In genomic region chr10:24929056-24929544, GRCh38 we compare ENCODE assay signal across 12 cellular contexts.
A peak's percentile ranks its signal among the peaks of the same experiment; 100 is the strongest.
DNase-seq lines count a peak whose midpoint lies in the region; ATAC-seq and TF ChIP-seq lines count a peak whose summit lies in the region.
"Had no signal": no experiment of that assay in that cellular context is flagged by ENCODE, and none has a peak within 500 bp of the region (broad histone marks: within the 10 kb centered on the region; RNA-seq: fewer than 3 reads in every experiment).

No MANE protein-coding gene starts in this region.

- no peak overlapping the region for H3K9ac ChIP-seq in parathyroid adenoma

- TF ChIP-seq CTCF in parathyroid adenoma (IDR thresholded peaks at IDR 0.05), result no peak

- H3K27me3 ChIP-seq in parathyroid adenoma (ENCODE audit: control insufficient read depth, insufficient read depth, low read length), result no peaks in the 10 kb centered on the region
- H3K27me3 ChIP-seq: SJSA1 had no signal

- H2AFZ ChIP-seq in parathyroid adenoma, result peak overlapping the region; percentile 47

- ATAC-seq in HG02981 (IDR thresholded peaks at IDR 0.05; ENCODE audit: unreplicated experiment) (peak; percentile 49), GM18519 (IDR thresholded peaks at IDR 0.05; ENCODE audit: low FRiP score, unreplicated experiment) (no peak)
- no peak for ATAC-seq in activated CD4-positive, CD25-positive, alpha-beta regulatory T cell treated with anti-CD3 and anti-CD28 coated beads, Interleukin-2, amount 50 U/mL, for 24 hours
- ATAC-seq: activated naive CD4-positive, alpha-beta T cell treated with anti-CD3 and anti-CD28 coated beads, Interleukin-2, amount 50 U/mL, for 72 hours had no signal

- H3K4me3 ChIP-seq in parathyroid adenoma (ENCODE audit: low read depth, low read length), result no peak overlapping the region
- H3K4me3 ChIP-seq: SJSA1 had no signal

- no peaks in the 10 kb centered on the region for H3K36me3 ChIP-seq in parathyroid adenoma (ENCODE audit: control insufficient read depth, insufficient read depth, low read length)
- H3K36me3 ChIP-seq: SJSA1 had no signal

- no peaks in the 10 kb centered on the region for H3K79me2 ChIP-seq in parathyroid adenoma

- no peaks in the 10 kb centered on the region for H3K9me3 ChIP-seq in parathyroid adenoma (ENCODE audit: control insufficient read depth, low read length)
- H3K9me3 ChIP-seq: SJSA1 had no signal

- peaks cover 20% of the 10 kb centered on the region for H3K4me1 ChIP-seq in parathyroid adenoma
- H3K4me1 ChIP-seq: SJSA1 had no signal

- no peak overlapping the region for H3K4me2 ChIP-seq in parathyroid adenoma (ENCODE audit: low read length)

- peak overlapping the region; percentile 88 for H3K27ac ChIP-seq in parathyroid adenoma
- H3K27ac ChIP-seq: SJSA1 had no signal

- DNase-seq in GM04503 (ENCODE audit: low read depth), result peak; percentile 63
- DNase-seq in brain pericyte (ENCODE audit: low read depth, low spot score), result peak; percentile 90
- no peak for DNase-seq in stimulated activated CD4-positive, alpha-beta T cell treated with anti-CD3 and anti-CD28 coated beads, Interleukin-2, amount 100 ng/mL, for 24 hours
- DNase-seq: activated CD4-positive, alpha-beta T cell treated with anti-CD3 and anti-CD28 coated beads, Interleukin-2, amount 50 U/mL, for 1 hour; DMS79 treated with DMSO at 0.1 percent for 48 hours; posterior cingulate gyrus had no signal

Comparison
In these comparisons a context has a peak if more than half of its experiments do, and no peak if none do; other contexts are left out.
1. DNase-seq: peak in GM04503 (single experiment) and brain pericyte (single experiment); none in stimulated activated CD4-positive, alpha-beta T cell treated with anti-CD3 and anti-CD28 coated beads, Interleukin-2, amount 100 ng/mL, for 24 hours (0 of 2).